In genomic region chr13:21344662-21345176, GRCh38 we compare ENCODE assay signal across 9 cellular contexts.
A peak's percentile ranks its signal among the peaks of the same experiment; 100 is the strongest.
DNase-seq lines count a peak whose midpoint lies in the region; ATAC-seq lines count a peak whose summit lies in the region.
"Had no signal": no experiment of that assay in that cellular context is flagged by ENCODE, and none has a peak within 500 bp of the region (broad histone marks: within the 10 kb centered on the region; RNA-seq: fewer than 3 reads in every experiment).

No MANE protein-coding gene starts in this region.

- H3K27me3 Mint-ChIP-seq in stimulated activated memory B cell treated with anti-CD40 and anti-IgM and Interleukin-4, amounts not matched to agents 10 μg/mL and 1 μg/mL and 100 μg/mL, for 72 hours = no peaks in the 10 kb centered on the region

- peak; percentile 74 for DNase-seq in activated CD8-positive, alpha-beta memory T cell treated with anti-CD3 and anti-CD28 coated beads for 24 hours
- no peak for DNase-seq in activated CD8-positive, alpha-beta memory T cell treated with anti-CD3 and anti-CD28 coated beads, Interleukin-2, amount 50 U/mL, for 4 hours
- peak; percentile 54 to 56 for DNase-seq in activated T-cell treated with anti-CD3 and anti-CD28 coated beads, Interleukin-2, amount 50 U/mL, for 48 hours
- no peak for DNase-seq in D341Med (ENCODE audit: low spot score)
- DNase-seq: mesenchymal stem cell had no signal

- no peaks in the 10 kb centered on the region for H3K36me3 Mint-ChIP-seq in stimulated activated memory B cell treated with anti-CD40 and anti-IgM and Interleukin-4, amounts not matched to agents 10 μg/mL and 1 μg/mL and 100 μg/mL, for 72 hours

- peak overlapping the region; percentile 84 for H3K27ac Mint-ChIP-seq in stimulated activated memory B cell treated with anti-CD40 and anti-IgM and Interleukin-4, amounts not matched to agents 10 μg/mL and 1 μg/mL and 100 μg/mL, for 72 hours

- H3K4me1 Mint-ChIP-seq in stimulated activated memory B cell treated with anti-CD40 and anti-IgM and Interleukin-4, amounts not matched to agents 10 μg/mL and 1 μg/mL and 100 μg/mL, for 72 hours = peaks cover 18% of the 10 kb centered on the region

- H3K9me3 Mint-ChIP-seq in stimulated activated memory B cell treated with anti-CD40 and anti-IgM and Interleukin-4, amounts not matched to agents 10 μg/mL and 1 μg/mL and 100 μg/mL, for 72 hours = no peaks in the 10 kb centered on the region

- H3K4me3 Mint-ChIP-seq in stimulated activated memory B cell treated with anti-CD40 and anti-IgM and Interleukin-4, amounts not matched to agents 10 μg/mL and 1 μg/mL and 100 μg/mL, for 72 hours = peak overlapping the region; percentile 52

- peak; percentile 59 for ATAC-seq in HG03378 (IDR thresholded peaks at IDR 0.05; ENCODE audit: unreplicated experiment)
- ATAC-seq in stimulated activated memory B cell treated with anti-CD40 and anti-IgM and Interleukin-4, amounts not matched to agents 10 μg/mL and 1 μg/mL and 100 μg/mL, for 72 hours = peak; percentile 48
- no peak for ATAC-seq in HG03045 (IDR thresholded peaks at IDR 0.05; ENCODE audit: unreplicated experiment)
- no peak for ATAC-seq in HG02973 (IDR thresholded peaks at IDR 0.05; ENCODE audit: unreplicated experiment)

Comparison
In these comparisons a context has a peak if more than half of its experiments do, and no peak if none do; other contexts are left out.
1. DNase-seq: peak in activated CD8-positive, alpha-beta memory T cell treated with anti-CD3 and anti-CD28 coated beads for 24 hours (single experiment) and activated T-cell treated with anti-CD3 and anti-CD28 coated beads, Interleukin-2, amount 50 U/mL, for 48 hours (2 of 2); none in activated CD8-positive, alpha-beta memory T cell treated with anti-CD3 and anti-CD28 coated beads, Interleukin-2, amount 50 U/mL, for 4 hours (single experiment) and D341Med (single experiment).
2. ATAC-seq: peak in HG03378 (single experiment) and stimulated activated memory B cell treated with anti-CD40 and anti-IgM and Interleukin-4, amounts not matched to agents 10 μg/mL and 1 μg/mL and 100 μg/mL, for 72 hours (single experiment); none in HG03045 (single experiment) and HG02973 (single experiment).